Comparison of ENCODE assay signal across 23 cellular contexts in genomic region chr4:99853993-99854392, GRCh38. TPM values are rescaled to one million over a fixed set of nuclear protein-coding genes. Genes with fewer than 3 reads are reported as not detected.
DNase-seq lines count a peak whose midpoint lies in the region; ATAC-seq and TF ChIP-seq lines count a peak whose summit lies in the region.
"Had no signal": no experiment of that assay in that cellular context is flagged by ENCODE, and none has a peak within 500 bp of the region (broad histone marks: within the 10 kb centered on the region; RNA-seq: fewer than 3 reads in every experiment).

No MANE protein-coding gene starts in this region.

- H3K36me3 Mint-ChIP-seq in natural killer cell treated with Interleukin-12 subunit alpha and Interleukin-12 subunit beta and Interleukin-15 and Interleukin-18, amount 100 ng/mL, for 72 hours: peaks cover 21% of the 10 kb centered on the region
- no peaks in the 10 kb centered on the region for H3K36me3 Mint-ChIP-seq in natural killer cell
- peaks cover 60 to 77% of the 10 kb centered on the region in 2 donors for H3K36me3 Mint-ChIP-seq in stimulated activated naive B cell treated with anti-CD40 and anti-IgM and Interleukin-4, amounts not matched to agents 10 μg/mL and 1 μg/mL and 100 μg/mL, for 72 hours

- intact Hi-C loops in natural killer cell (cut with micrococcal nuclease): no loop called here

- H3K4me1 Mint-ChIP-seq in natural killer cell treated with Interleukin-12 subunit alpha and Interleukin-12 subunit beta and Interleukin-15 and Interleukin-18, amount 100 ng/mL, for 72 hours (ENCODE audit: low read depth in 2 of 2): peaks cover 21 to 55% of the 10 kb centered on the region in 2 donors
- H3K4me1 Mint-ChIP-seq in natural killer cell: peaks cover 0 to 11% of the 10 kb centered on the region in 2 donors
- peaks cover 62 to 80% of the 10 kb centered on the region in 2 donors for H3K4me1 Mint-ChIP-seq in stimulated activated naive B cell treated with anti-CD40 and anti-IgM and Interleukin-4, amounts not matched to agents 10 μg/mL and 1 μg/mL and 100 μg/mL, for 72 hours

- TF ChIP-seq CTCF in natural killer cell (IDR thresholded peaks at IDR 0.05): no peak

- DNase-seq in DMS153 (lab: John Stamatoyannopoulos, UW): peak; percentile 32
- no peak for DNase-seq in DMS153 treated with DMSO at 0.1 percent for 48 hours (lab: John Stamatoyannopoulos, UW; ENCODE audit: unreplicated experiment)
- DNase-seq in natural killer cell treated with Interleukin-12 subunit alpha and Interleukin-12 subunit beta and Interleukin-15 and Interleukin-18, amount 100 ng/mL, for 72 hours (ENCODE audit: low spot score): no peak
- no peak for DNase-seq in natural killer cell
- peak; percentile 40 for DNase-seq in NCI-H748 treated with DMSO at 0.1 percent for 48 hours (lab: John Stamatoyannopoulos, UW)
- DNase-seq in stimulated activated naive B cell treated with anti-CD40 and anti-IgM and Interleukin-4, amounts not matched to agents 10 μg/mL and 1 μg/mL and 100 μg/mL, for 72 hours: no peak
- DNase-seq in G401 (ENCODE audit: low spot score): no peak
- DNase-seq: activated CD4-positive, alpha-beta memory T cell treated with anti-CD3 and anti-CD28 coated beads for 36 hours; activated CD4-positive, CD25-positive, alpha-beta regulatory T cell; activated gamma-delta T cell; adrenal gland; CD8-positive, alpha-beta memory T cell; effector memory CD8-positive, alpha-beta T cell; foreskin melanocyte; H9; Kasumi-1; left colon; NCI-H1048; NCI-H226; Peyer's patch; substantia nigra had no signal

- no peak overlapping the region for H3K4me3 Mint-ChIP-seq in natural killer cell treated with Interleukin-12 subunit alpha and Interleukin-12 subunit beta and Interleukin-15 and Interleukin-18, amount 100 ng/mL, for 72 hours
- no peak overlapping the region for H3K4me3 Mint-ChIP-seq in natural killer cell
- H3K4me3 Mint-ChIP-seq in stimulated activated naive B cell treated with anti-CD40 and anti-IgM and Interleukin-4, amounts not matched to agents 10 μg/mL and 1 μg/mL and 100 μg/mL, for 72 hours: no peak overlapping the region
- H3K4me3 Mint-ChIP-seq: activated CD4-positive, alpha-beta memory T cell treated with anti-CD3 and anti-CD28 coated beads for 36 hours; CD8-positive, alpha-beta memory T cell; effector memory CD8-positive, alpha-beta T cell; H9 had no signal

- no peaks in the 10 kb centered on the region for H3K27me3 Mint-ChIP-seq in natural killer cell treated with Interleukin-12 subunit alpha and Interleukin-12 subunit beta and Interleukin-15 and Interleukin-18, amount 100 ng/mL, for 72 hours
- H3K27me3 Mint-ChIP-seq in natural killer cell (ENCODE audit: low read depth in 2 of 2): no peaks in the 10 kb centered on the region
- H3K27me3 Mint-ChIP-seq in stimulated activated naive B cell treated with anti-CD40 and anti-IgM and Interleukin-4, amounts not matched to agents 10 μg/mL and 1 μg/mL and 100 μg/mL, for 72 hours: no peaks in the 10 kb centered on the region
- H3K27me3 Mint-ChIP-seq: activated CD4-positive, alpha-beta memory T cell treated with anti-CD3 and anti-CD28 coated beads for 36 hours; CD8-positive, alpha-beta memory T cell; effector memory CD8-positive, alpha-beta T cell had no signal

- no peaks in the 10 kb centered on the region for H3K9me3 Mint-ChIP-seq in natural killer cell treated with Interleukin-12 subunit alpha and Interleukin-12 subunit beta and Interleukin-15 and Interleukin-18, amount 100 ng/mL, for 72 hours
- no peaks in the 10 kb centered on the region for H3K9me3 Mint-ChIP-seq in natural killer cell
- peaks cover 4 to 5% of the 10 kb centered on the region in 2 donors for H3K9me3 Mint-ChIP-seq in stimulated activated naive B cell treated with anti-CD40 and anti-IgM and Interleukin-4, amounts not matched to agents 10 μg/mL and 1 μg/mL and 100 μg/mL, for 72 hours
- H3K9me3 Mint-ChIP-seq: activated CD4-positive, alpha-beta memory T cell treated with anti-CD3 and anti-CD28 coated beads for 36 hours; effector memory CD8-positive, alpha-beta T cell; H9 had no signal

- H3K27ac Mint-ChIP-seq in natural killer cell treated with Interleukin-12 subunit alpha and Interleukin-12 subunit beta and Interleukin-15 and Interleukin-18, amount 100 ng/mL, for 72 hours: peak overlapping the region; percentile 0 to 76
- H3K27ac Mint-ChIP-seq in natural killer cell: no peak overlapping the region
- H3K27ac Mint-ChIP-seq in stimulated activated naive B cell treated with anti-CD40 and anti-IgM and Interleukin-4, amounts not matched to agents 10 μg/mL and 1 μg/mL and 100 μg/mL, for 72 hours: peak overlapping the region; percentile 32
- H3K27ac Mint-ChIP-seq: effector memory CD8-positive, alpha-beta T cell; H9 had no signal

- no peak for ATAC-seq in natural killer cell treated with Interleukin-12 subunit alpha and Interleukin-12 subunit beta and Interleukin-15 and Interleukin-18, amount 100 ng/mL, for 72 hours
- ATAC-seq in natural killer cell (no peak), GM18511 (IDR thresholded peaks at IDR 0.05; ENCODE audit: unreplicated experiment) (no peak)
- ATAC-seq in stimulated activated naive B cell treated with anti-CD40 and anti-IgM and Interleukin-4, amounts not matched to agents 10 μg/mL and 1 μg/mL and 100 μg/mL, for 72 hours (replicated peaks): no peak
- ATAC-seq: effector memory CD8-positive, alpha-beta T cell; esophagus mucosa; left colon had no signal

- in situ Hi-C loops in G401 (cut with HindIII; ENCODE audit: low sequenced_read_pairs): no loop called here

RNA-seq across cellular contexts. Expression of gene DAPP1, which starts 37.4 kb away (rescaled TPM):
- total RNA-seq in natural killer cell treated with Interleukin-12 subunit alpha and Interleukin-12 subunit beta and Interleukin-15 and Interleukin-18, amount 100 ng/mL, for 72 hours: 10 to 100 TPM; 15.9 to 23.4 TPM
- 1 to 10 TPM; 5.9 to 7.3 (median 6.8) TPM for total RNA-seq in natural killer cell
- total RNA-seq in G401 (2014; rRNA removed; shearing (Covaris generic)): not detected in 2 replicates
- total RNA-seq: H9 had no signal

RNA-seq across cellular contexts. Expression of gene LAMTOR3, which starts 40.2 kb away (rescaled TPM):
- total RNA-seq in natural killer cell treated with Interleukin-12 subunit alpha and Interleukin-12 subunit beta and Interleukin-15 and Interleukin-18, amount 100 ng/mL, for 72 hours: 10 to 100 TPM; 13.9 to 32.3 TPM
- total RNA-seq in natural killer cell: 10 to 100 TPM; 18.1 to 29.9 (median 25.9) TPM
- total RNA-seq in G401 (2014; rRNA removed; shearing (Covaris generic)): 53.4 and 56.5 TPM in 2 replicates

Comparison
In these comparisons a context has a peak if more than half of its experiments do, and no peak if none do; other contexts are left out.
1. DNase-seq: peak in DMS153 (single experiment) and NCI-H748 treated with DMSO at 0.1 percent for 48 hours (single experiment); none in DMS153 treated with DMSO at 0.1 percent for 48 hours (single experiment), natural killer cell treated with Interleukin-12 subunit alpha and Interleukin-12 subunit beta and Interleukin-15 and Interleukin-18, amount 100 ng/mL, for 72 hours (single experiment), natural killer cell (single experiment), stimulated activated naive B cell treated with anti-CD40 and anti-IgM and Interleukin-4, amounts not matched to agents 10 μg/mL and 1 μg/mL and 100 μg/mL, for 72 hours (single experiment) and G401 (single experiment).
2. H3K27ac Mint-ChIP-seq: peak in natural killer cell treated with Interleukin-12 subunit alpha and Interleukin-12 subunit beta and Interleukin-15 and Interleukin-18, amount 100 ng/mL, for 72 hours (2 of 2) and stimulated activated naive B cell treated with anti-CD40 and anti-IgM and Interleukin-4, amounts not matched to agents 10 μg/mL and 1 μg/mL and 100 μg/mL, for 72 hours (single experiment); none in natural killer cell (0 of 2).